2 cellular contexts compared by ENCODE assay signal in genomic region chr1:46662919-46663318, GRCh38.
TF ChIP-seq lines count a peak whose summit lies in the region.

No MANE protein-coding gene starts in this region.

TF ChIP-seq in HEK293, 187 proteins besides CTCF, POLR2A, EP300 and RAD21:
- TF ChIP-seq ZNF146 (tag by site-specific recombination; IDR thresholded peaks at IDR 0.05), result peak; percentile 99
- TF ChIP-seq, protein P1, sequence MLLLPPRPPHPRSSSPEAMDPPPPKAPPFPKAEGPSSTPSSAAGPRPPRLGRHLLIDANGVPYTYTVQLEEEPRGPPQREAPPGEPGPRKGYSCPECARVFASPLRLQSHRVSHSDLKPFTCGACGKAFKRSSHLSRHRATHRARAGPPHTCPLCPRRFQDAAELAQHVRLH (tag by site-specific recombination; IDR thresholded peaks at IDR 0.05), result peak; percentile 70; the same call in 1 of the 2 replicates

TF ChIP-seq in K562, 482 proteins besides CTCF, POLR2A, EP300 and RAD21:
- TF ChIP-seq BCOR (IDR thresholded peaks at IDR 0.05) (peak; percentile 15; the same call in 1 of the 2 replicates), ZNF146 (CRISPR knock-in tag; IDR thresholded peaks at IDR 0.05; ENCODE audit: unreplicated experiment) (peak; percentile 24)
